ENCODE assay signal across 1 cellular context in genomic region chr12:6266431-6267006, GRCh38.
TF ChIP-seq lines count a peak whose summit lies in the region.

No MANE protein-coding gene starts in this region.

TF ChIP-seq in A549, 52 proteins besides CTCF, POLR2A, EP300 and RAD21 (continued from another document):
- TF ChIP-seq, protein P1, sequence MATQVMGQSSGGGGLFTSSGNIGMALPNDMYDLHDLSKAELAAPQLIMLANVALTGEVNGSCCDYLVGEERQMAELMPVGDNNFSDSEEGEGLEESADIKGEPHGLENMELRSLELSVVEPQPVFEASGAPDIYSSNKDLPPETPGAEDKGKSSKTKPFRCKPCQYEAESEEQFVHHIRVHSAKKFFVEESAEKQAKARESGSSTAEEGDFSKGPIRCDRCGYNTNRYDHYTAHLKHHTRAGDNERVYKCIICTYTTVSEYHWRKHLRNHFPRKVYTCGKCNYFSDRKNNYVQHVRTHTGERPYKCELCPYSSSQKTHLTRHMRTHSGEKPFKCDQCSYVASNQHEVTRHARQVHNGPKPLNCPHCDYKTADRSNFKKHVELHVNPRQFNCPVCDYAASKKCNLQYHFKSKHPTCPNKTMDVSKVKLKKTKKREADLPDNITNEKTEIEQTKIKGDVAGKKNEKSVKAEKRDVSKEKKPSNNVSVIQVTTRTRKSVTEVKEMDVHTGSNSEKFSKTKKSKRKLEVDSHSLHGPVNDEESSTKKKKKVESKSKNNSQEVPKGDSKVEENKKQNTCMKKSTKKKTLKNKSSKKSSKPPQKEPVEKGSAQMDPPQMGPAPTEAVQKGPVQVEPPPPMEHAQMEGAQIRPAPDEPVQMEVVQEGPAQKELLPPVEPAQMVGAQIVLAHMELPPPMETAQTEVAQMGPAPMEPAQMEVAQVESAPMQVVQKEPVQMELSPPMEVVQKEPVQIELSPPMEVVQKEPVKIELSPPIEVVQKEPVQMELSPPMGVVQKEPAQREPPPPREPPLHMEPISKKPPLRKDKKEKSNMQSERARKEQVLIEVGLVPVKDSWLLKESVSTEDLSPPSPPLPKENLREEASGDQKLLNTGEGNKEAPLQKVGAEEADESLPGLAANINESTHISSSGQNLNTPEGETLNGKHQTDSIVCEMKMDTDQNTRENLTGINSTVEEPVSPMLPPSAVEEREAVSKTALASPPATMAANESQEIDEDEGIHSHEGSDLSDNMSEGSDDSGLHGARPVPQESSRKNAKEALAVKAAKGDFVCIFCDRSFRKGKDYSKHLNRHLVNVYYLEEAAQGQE (IDR thresholded peaks at IDR 0.05): no peak
- TF ChIP-seq SMC3 (IDR thresholded peaks at IDR 0.05): no peak
- no peak for TF ChIP-seq POLR2AphosphoS2 (conservative IDR thresholded peaks at IDR 0.05; ENCODE audit: low read length)
